30 cellular contexts compared by ENCODE assay signal in the genomic region with DNA sequence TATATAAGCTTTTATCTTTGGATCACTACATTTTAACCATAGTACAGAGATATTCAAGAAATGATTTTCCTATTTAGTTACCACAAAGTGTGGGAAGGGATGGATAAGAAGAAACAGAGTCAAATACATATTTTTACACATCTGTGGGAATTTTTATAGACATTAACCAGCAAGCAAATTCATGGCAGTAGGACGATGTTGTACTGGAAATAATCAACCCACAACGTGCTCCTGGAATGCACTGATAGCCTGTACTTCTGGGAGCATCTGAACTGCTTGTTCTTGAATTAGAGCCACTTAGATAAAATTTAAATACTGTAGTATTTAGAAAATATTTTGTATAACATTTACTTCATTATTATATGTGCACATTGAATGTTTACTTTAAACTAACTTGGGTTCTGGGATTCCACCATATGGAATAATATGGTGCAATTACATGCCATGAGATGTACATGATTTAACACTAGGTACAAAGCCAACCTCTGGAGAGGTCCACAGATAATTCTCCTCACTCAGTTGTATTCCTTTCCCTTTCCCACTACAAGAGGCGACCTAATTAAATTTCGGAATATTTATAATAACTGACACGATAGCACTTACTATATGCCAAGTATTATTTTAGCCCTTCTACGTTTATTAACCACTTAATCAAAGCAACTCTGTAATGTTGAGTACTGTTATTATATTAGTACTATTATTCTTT.
"Had no signal": no experiment of that assay in that cellular context is flagged by ENCODE, and none has a peak within 500 bp of the region (broad histone marks: within the 10 kb centered on the region; RNA-seq: fewer than 3 reads in every experiment).

No MANE protein-coding gene starts in this region.

- H3K4me3 ChIP-seq: adrenal gland, esophagus muscularis mucosa, gastrocnemius medialis had no signal

- H3K4me1 ChIP-seq: adrenal gland, esophagus muscularis mucosa, foreskin keratinocyte, gastrocnemius medialis had no signal

- H3K27me3 ChIP-seq: adrenal gland, brain microvascular endothelial cell, esophagus muscularis mucosa, foreskin keratinocyte, gastrocnemius medialis had no signal

- DNase-seq: activated CD4-positive, alpha-beta memory T cell treated with anti-CD3 and anti-CD28 coated beads for 36 hours; activated CD4-positive, alpha-beta T cell treated with anti-CD3 and anti-CD28 coated beads for 36 hours; activated CD4-positive, alpha-beta T cell treated with anti-CD3 and anti-CD28 coated beads, Interleukin-2, amount 10 ng/mL, durations not matched to agents 24 days and 14 days; activated CD4-positive, CD25-positive, alpha-beta regulatory T cell; activated CD4-positive, CD25-positive, alpha-beta regulatory T cell treated with anti-CD3 and anti-CD28 coated beads, Interleukin-2, amount 50 U/mL, for 72 hours; activated CD8-positive, alpha-beta memory T cell treated with anti-CD3 and anti-CD28 coated beads, Interleukin-2, amount 10 ng/mL, durations not matched to agents 7 days and 5 days; activated CD8-positive, alpha-beta memory T cell treated with anti-CD3 and anti-CD28 coated beads, Interleukin-2, amount 50 U/mL, for 4 hours; activated CD8-positive, alpha-beta T cell treated with anti-CD3 and anti-CD28 coated beads, Interleukin-2, amount 10 ng/mL, durations not matched to agents 7 days and 5 days; activated effector memory CD4-positive, alpha-beta T cell treated with anti-CD3 and anti-CD28 coated beads, Interleukin-2, amount 50 U/mL, for 16 hours; activated naive CD4-positive, alpha-beta T cell treated with anti-CD3 and anti-CD28 coated beads for 36 hours; activated naive CD8-positive, alpha-beta T cell treated with anti-CD3 and anti-CD28 coated beads for 36 hours; activated naive CD8-positive, alpha-beta T cell treated with anti-CD3 and anti-CD28 coated beads, Interleukin-2, amount 50 U/mL, for 24 hours; activated T-cell treated with anti-CD3 and anti-CD28 coated beads, Interleukin-2, amount 50 U/mL, for 1 hour; activated T-cell treated with anti-CD3 and anti-CD28 coated beads, Interleukin-2, amount 50 U/mL, for 48 hours; adrenal gland; anterior cingulate cortex; brain microvascular endothelial cell; caudate nucleus; cortex of kidney; dermis blood vessel endothelial cell; effector CD4-positive, alpha-beta T cell; effector memory CD8-positive, alpha-beta T cell; erythroblast; foreskin keratinocyte; gastrocnemius medialis; T-helper 2 cell had no signal

- FAIRE-seq: astrocyte, bronchial epithelial cell, colon had no signal

- H3K36me3 ChIP-seq: adrenal gland, brain microvascular endothelial cell, esophagus muscularis mucosa, gastrocnemius medialis had no signal

- H3K9me3 ChIP-seq: adrenal gland, esophagus muscularis mucosa, gastrocnemius medialis had no signal

- H3K27ac ChIP-seq: adrenal gland, brain microvascular endothelial cell, esophagus muscularis mucosa, foreskin keratinocyte, gastrocnemius medialis had no signal

- ATAC-seq: activated CD4-positive, alpha-beta T cell treated with anti-CD3 and anti-CD28 coated beads for 36 hours; activated CD8-positive, alpha-beta memory T cell treated with anti-CD3 and anti-CD28 coated beads, Interleukin-2, amount 10 ng/mL, durations not matched to agents 7 days and 5 days; activated CD8-positive, alpha-beta T cell treated with anti-CD3 and anti-CD28 coated beads, Interleukin-2, amount 10 ng/mL, durations not matched to agents 7 days and 5 days; activated naive CD8-positive, alpha-beta T cell treated with anti-CD3 and anti-CD28 coated beads, Interleukin-2, amount 50 U/mL, for 24 hours; effector memory CD8-positive, alpha-beta T cell; foreskin keratinocyte; gastrocnemius medialis had no signal
